25 cellular contexts compared by ENCODE assay signal in the genomic region with DNA sequence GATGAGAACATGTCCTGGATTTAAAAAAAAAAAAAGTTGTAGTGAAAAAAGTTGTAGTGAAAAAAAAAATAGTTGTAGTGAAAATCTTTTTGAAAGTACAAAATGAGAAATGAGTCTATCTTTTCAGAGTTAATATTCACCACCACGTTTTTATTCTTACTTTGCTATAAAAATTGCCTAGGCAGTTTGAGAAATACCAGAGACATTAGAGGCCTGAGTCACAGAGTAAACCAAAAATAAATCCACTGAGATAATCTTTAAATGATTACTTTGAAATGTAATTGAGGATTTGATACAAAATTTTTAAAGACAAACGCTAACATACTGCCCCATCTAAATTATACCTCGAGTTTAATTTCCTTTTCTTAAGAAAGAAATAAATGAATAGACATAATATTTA.
A peak's percentile ranks its signal among the peaks of the same experiment; 100 is the strongest.
DNase-seq lines count a peak whose midpoint lies in the region; ATAC-seq and TF ChIP-seq lines count a peak whose summit lies in the region.
"Had no signal": no experiment of that assay in that cellular context is flagged by ENCODE, and none has a peak within 500 bp of the region (broad histone marks: within the 10 kb centered on the region; RNA-seq: fewer than 3 reads in every experiment).

No MANE protein-coding gene starts in this region.

- no peak for TF ChIP-seq CTCF in fibroblast of villous mesenchyme (IDR thresholded peaks at IDR 0.05; ENCODE audit: insufficient read depth, low read depth, low read length)
- no peak for TF ChIP-seq CTCF in smooth muscle cell (IDR thresholded peaks at IDR 0.05; ENCODE audit: borderline replicate concordance, insufficient read depth, poor library complexity, severe bottlenecking)

- H3K9me3 ChIP-seq in smooth muscle cell (replicated peaks; ENCODE audit: low read depth) (no peaks in the 10 kb centered on the region), SJCRH30 (replicated peaks) (no peaks in the 10 kb centered on the region)
- H3K9me3 ChIP-seq: Caco-2, lower lobe of right lung, upper lobe of right lung had no signal

- H4K20me1 ChIP-seq in smooth muscle cell (ENCODE audit: low read depth): peaks cover 28% of the 10 kb centered on the region

- H3K4me3 ChIP-seq in fibroblast of villous mesenchyme (ENCODE audit: low read depth, low read length) (no peak overlapping the region), smooth muscle cell (no peak overlapping the region), SJCRH30 (no peak overlapping the region)
- H3K4me3 ChIP-seq: lower lobe of right lung, upper lobe of right lung had no signal

- WGBS in smooth muscle cell (ENCODE audit: low lambda C conversion rate): 45% methylated on average over 3 of the region's 3 CpGs

- peaks cover 11% of the 10 kb centered on the region for H3K79me2 ChIP-seq in smooth muscle cell (ENCODE audit: low read depth)

- H3K27ac ChIP-seq in smooth muscle cell (ENCODE audit: low read depth) (peak overlapping the region; percentile 50), SJCRH30 (no peak overlapping the region)
- H3K27ac ChIP-seq: lower lobe of right lung, upper lobe of right lung had no signal

- H3K27me3 ChIP-seq in smooth muscle cell (ENCODE audit: low read depth) (no peaks in the 10 kb centered on the region), SJCRH30 (no peaks in the 10 kb centered on the region)
- H3K27me3 ChIP-seq: upper lobe of right lung had no signal

- H3K36me3 ChIP-seq in smooth muscle cell (ENCODE audit: low read depth) (no peaks in the 10 kb centered on the region), SJCRH30 (no peaks in the 10 kb centered on the region)
- H3K36me3 ChIP-seq: upper lobe of right lung had no signal

- H2AFZ ChIP-seq in smooth muscle cell (ENCODE audit: low read depth): no peak overlapping the region

- no peak overlapping the region for H3K9ac ChIP-seq in smooth muscle cell (ENCODE audit: low read depth)

- ATAC-seq in SK-N-SH treated with all-trans-retinoic acid at 6 μM for 48 hours: peak; percentile 84
- no peak for ATAC-seq in GM21717 (IDR thresholded peaks at IDR 0.05; ENCODE audit: unreplicated experiment)
- ATAC-seq: activated T-helper 17 cell treated with anti-CD3 and anti-CD28 coated beads, Interleukin-2, amount 50 U/mL, for 72 hours; lower lobe of right lung; upper lobe of right lung had no signal

- H3K4me1 ChIP-seq in smooth muscle cell (ENCODE audit: low read depth): no peaks in the 10 kb centered on the region
- H3K4me1 ChIP-seq in SJCRH30: no peaks in the 10 kb centered on the region
- H3K4me1 ChIP-seq: Caco-2, lower lobe of right lung had no signal

- H3F3A ChIP-seq in smooth muscle cell (ENCODE audit: low read depth): peaks cover 10% of the 10 kb centered on the region

- H3K4me2 ChIP-seq in smooth muscle cell: peak overlapping the region; percentile 70

- DNase-seq in GM04503 (ENCODE audit: low read depth) (peak; percentile 12), fibroblast of villous mesenchyme (ENCODE audit: low read depth) (peak; percentile 64), smooth muscle cell (lab: John Stamatoyannopoulos, UW; ENCODE audit: unreplicated experiment) (no peak), hippocampal formation (lab: John Stamatoyannopoulos, UW) (no peak), SJCRH30 (no peak)
- no peak for DNase-seq in activated CD8-positive, alpha-beta memory T cell treated with anti-CD3 and anti-CD28 coated beads for 24 hours
- DNase-seq: activated B cell treated with CpG ODN at 0.5 μM for 24 hours; activated CD4-positive, alpha-beta T cell treated with anti-CD3 and anti-CD28 coated beads, Interleukin-2, amount 50 U/mL, for 48 hours; activated CD8-positive, alpha-beta memory T cell treated with anti-CD3 and anti-CD28 coated beads, Interleukin-2, amount 50 U/mL, for 48 hours; Caco-2; cerebellar nuclear complex; DND-41; KBM-7; lower lobe of right lung; MM.1S; NCI-H1436; NCI-H446; NCI-H82; substantia nigra; SW 1271; T1000; upper lobe of right lung had no signal

TF ChIP-seq in SK-N-SH treated with all-trans-retinoic acid at 6 μM for 48 hours, 23 proteins besides CTCF, POLR2A, EP300 and RAD21:
- TF ChIP-seq BACH2 (CRISPR knock-in tag; IDR thresholded peaks at IDR 0.05; ENCODE audit: borderline replicate concordance) (no peak), ISL1 (CRISPR knock-in tag; IDR thresholded peaks at IDR 0.05) (peak; percentile 56), CSDC2 (CRISPR knock-in tag; IDR thresholded peaks at IDR 0.05) (no peak), TCF4 (CRISPR knock-in tag; IDR thresholded peaks at IDR 0.05; ENCODE audit: borderline replicate concordance) (no peak), SNAI2 (CRISPR knock-in tag; IDR thresholded peaks at IDR 0.05) (no peak), ZFP30 (CRISPR knock-in tag; IDR thresholded peaks at IDR 0.05) (no peak)

Comparison
In these comparisons a context has a peak if more than half of its experiments do, and no peak if none do; other contexts are left out.
1. DNase-seq: peak in GM04503 (single experiment) and fibroblast of villous mesenchyme (single experiment); none in smooth muscle cell (single experiment), activated CD8-positive, alpha-beta memory T cell treated with anti-CD3 and anti-CD28 coated beads for 24 hours (single experiment), hippocampal formation (0 of 2) and SJCRH30 (0 of 2).